ENCODE assay signal across 8 cellular contexts in the genomic region with DNA sequence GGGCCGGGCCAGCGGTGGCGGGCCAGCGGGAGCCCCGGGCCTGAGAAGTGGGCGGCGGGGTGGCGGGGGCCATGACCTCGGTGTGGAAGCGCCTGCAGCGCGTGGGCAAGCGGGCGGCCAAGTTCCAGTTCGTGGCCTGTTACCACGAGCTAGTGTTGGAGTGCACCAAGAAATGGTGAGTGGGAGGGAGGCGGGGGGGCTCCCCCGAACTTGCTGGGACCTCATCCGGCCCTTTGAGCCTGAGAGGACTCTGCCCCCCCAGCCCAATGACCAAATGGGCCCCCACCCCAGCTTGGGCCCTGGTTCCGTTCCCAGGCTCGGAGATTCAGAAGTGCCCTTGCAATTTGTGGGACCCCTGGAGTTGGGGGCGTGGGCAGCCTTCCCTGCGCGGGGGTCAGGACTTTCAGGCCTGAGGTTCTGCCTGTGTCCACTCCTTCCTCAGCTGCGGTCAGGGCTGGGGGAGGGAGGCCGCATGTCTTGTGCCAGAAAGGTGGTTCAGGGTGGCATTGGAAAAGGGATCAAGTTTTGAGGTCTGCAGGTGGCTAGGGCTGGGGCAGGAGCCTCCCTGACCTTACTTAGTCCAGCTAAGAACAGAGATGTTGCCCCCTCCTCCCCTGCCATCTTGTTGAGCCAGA. TPM values are rescaled to one million over a fixed set of nuclear protein-coding genes. Genes with fewer than 3 reads are reported as not detected.
A peak's percentile ranks its signal among the peaks of the same experiment; 100 is the strongest.
DNase-seq lines count a peak whose midpoint lies in the region; ATAC-seq and TF ChIP-seq lines count a peak whose summit lies in the region.

No MANE protein-coding gene starts in this region.

- ATAC-seq in lung (ENCODE audit: insufficient read depth, low FRiP score): no peak
- peak; percentile 0 for ATAC-seq in upper lobe of right lung

- peak overlapping the region; percentile 90 for H3K27ac Mint-ChIP-seq in activated T-cell treated with anti-CD3 and anti-CD28 coated beads, Interleukin-2, amount 50 U/mL, for 24 hours

- H3K4me3 ChIP-seq in astrocyte of the spinal cord (ENCODE audit: low read depth, low read length) (peak overlapping the region; percentile 51), lung (peak overlapping the region; percentile 65), upper lobe of right lung (peak overlapping the region; percentile 66)

- H3K4me1 Mint-ChIP-seq in activated T-cell treated with anti-CD3 and anti-CD28 coated beads, Interleukin-2, amount 50 U/mL, for 24 hours (ENCODE audit: low read depth): peaks cover 56% of the 10 kb centered on the region

- H3K9me3 ChIP-seq in lung (ENCODE audit: control insufficient read depth in 2 of 2, insufficient read depth in 1 of 2, low read length in 1 of 2) (peaks cover 0 to 3% of the 10 kb centered on the region in 2 donors), upper lobe of right lung (no peaks in the 10 kb centered on the region)

- intact Hi-C loops in upper lobe of right lung (cut with DNase I): no loop called here

- TF ChIP-seq CTCF in astrocyte of the spinal cord (IDR thresholded peaks at IDR 0.05; ENCODE audit: low read depth, low read length) (no peak), lung (IDR thresholded peaks at IDR 0.05; ENCODE audit: control extremely low read depth, extremely low read depth) (no peak), upper lobe of right lung (IDR thresholded peaks at IDR 0.05) (no peak)

- in situ Hi-C loops in astrocyte of the spinal cord (cut with HindIII; ENCODE audit: low sequenced_read_pairs): no loop called here

- H3K9me3 Mint-ChIP-seq in activated T-cell treated with anti-CD3 and anti-CD28 coated beads, Interleukin-2, amount 50 U/mL, for 24 hours: no peaks in the 10 kb centered on the region

- H3K27me3 Mint-ChIP-seq in activated T-cell treated with anti-CD3 and anti-CD28 coated beads, Interleukin-2, amount 50 U/mL, for 24 hours: no peaks in the 10 kb centered on the region

- DNase-seq in activated T-cell treated with anti-CD3 and anti-CD28 coated beads, Interleukin-2, amount 50 U/mL, for 24 hours: no peak
- DNase-seq in activated T-cell treated with anti-CD3 and anti-CD28 coated beads for 4 hours (no peak), astrocyte of the spinal cord (ENCODE audit: low read depth, low spot score) (no peak), lung (ENCODE audit: low spot score) (no peak), upper lobe of right lung (peak; percentile 87), activated gamma-delta T cell treated with Interleukin-2 at 50 U/mL for 16 hours (no peak), AG08396 (ENCODE audit: low spot score) (no peak), DMS 273 treated with DMSO at 0.1 percent for 48 hours (lab: John Stamatoyannopoulos, UW) (no peak)

- H3K4me1 ChIP-seq in lung (ENCODE audit: control insufficient read depth in 2 of 2, insufficient read depth in 2 of 2, low read length in 2 of 2): peaks cover under 1 to 24% of the 10 kb centered on the region in 2 donors
- H3K4me1 ChIP-seq in upper lobe of right lung: peaks cover 50% of the 10 kb centered on the region

- peaks cover 78% of the 10 kb centered on the region for H3K36me3 Mint-ChIP-seq in activated T-cell treated with anti-CD3 and anti-CD28 coated beads, Interleukin-2, amount 50 U/mL, for 24 hours (ENCODE audit: low read depth)

- 8 to 9% methylated on average over 25 to 26 of the region's 26 CpGs for WGBS in lung, 2 donors

- H3K4me3 Mint-ChIP-seq in activated T-cell treated with anti-CD3 and anti-CD28 coated beads, Interleukin-2, amount 50 U/mL, for 24 hours: peak overlapping the region; percentile 88

- H3K27ac ChIP-seq in lung (ENCODE audit: low read depth in 1 of 2, low read length in 1 of 2): peak overlapping the region; percentile 77 to 90
- peak overlapping the region; percentile 84 for H3K27ac ChIP-seq in upper lobe of right lung

- H3K36me3 ChIP-seq in lung (ENCODE audit: control insufficient read depth in 2 of 2, insufficient read depth in 2 of 2, low read length in 2 of 2): peaks cover 0 to 25% of the 10 kb centered on the region in 2 donors
- H3K36me3 ChIP-seq in upper lobe of right lung: peaks cover 21% of the 10 kb centered on the region

- no peaks in the 10 kb centered on the region for H3K27me3 ChIP-seq in lung (ENCODE audit: control insufficient read depth, insufficient read depth)
- H3K27me3 ChIP-seq in upper lobe of right lung: no peaks in the 10 kb centered on the region

RNA-seq across cellular contexts. Expression of a gene that starts 0.5 kb away (rescaled TPM):
- 100 to 1,000 TPM in 1 of 2 donors, 10 to 100 TPM in 1; 58.3 to 154 TPM for total RNA-seq in lung
- 100 to 1,000 TPM in 1 of 2 donors, 10 to 100 TPM in 1; 49.8 to 125 TPM for polyA plus RNA-seq in lung
- total RNA-seq in upper lobe of right lung: 88.3 TPM

RNA-seq across cellular contexts. Expression of a gene that starts 4.0 kb away (rescaled TPM):
- total RNA-seq in lung (10 to 100 TPM; 20.6 to 53.5 TPM), upper lobe of right lung (44.1 TPM)
- 10 to 100 TPM; 44.4 TPM for polyA plus RNA-seq in lung

RNA-seq across cellular contexts. Expression of a gene that starts 6.1 kb away (rescaled TPM):
- total RNA-seq in lung (10 to 100 TPM; 22.0 to 35.9 TPM), upper lobe of right lung (24.0 TPM)
- polyA plus RNA-seq in lung: 10 to 100 TPM; 65.6 to 81.5 TPM

RNA-seq across cellular contexts. Expression of a gene that starts 18.2 kb away (rescaled TPM):
- 100 to 1,000 TPM; 100 to 111 TPM for total RNA-seq in lung
- polyA plus RNA-seq in lung: 10 to 100 TPM; 39.1 to 46.6 TPM
- total RNA-seq in upper lobe of right lung: 128 TPM

RNA-seq across cellular contexts. Expression of a gene that starts 19.3 kb away (rescaled TPM):
- total RNA-seq in lung (1 to 10 TPM in 1 of 2 donors, under 1 TPM in 1; 0.46 to 1.1 TPM), upper lobe of right lung (1.3 TPM)
- 1 to 10 TPM; 1.5 to 2.8 TPM for polyA plus RNA-seq in lung
